8 cellular contexts compared by ENCODE assay signal in genomic region chr9:129835128-129835859, GRCh38. TPM values are rescaled to one million over a fixed set of nuclear protein-coding genes. Genes with fewer than 3 reads are reported as not detected.
DNase-seq lines count a peak whose midpoint lies in the region; ATAC-seq and TF ChIP-seq lines count a peak whose summit lies in the region.

Gene C9orf78, minus strand, starts transcription at chr9:129835275. Its CDS starts 54 bp downstream, at chr9:129835221.
Gene USP20, plus strand, starts transcription at chr9:129835458. Its CDS starts 17,098 bp downstream, at chr9:129852556.

- H3K4me3 ChIP-seq in astrocyte of the cerebellum (ENCODE audit: low read depth, low read length), result peak within 1 kb of the TSS; percentile 76
- peak within 1 kb of the TSS; percentile 91 for H3K4me3 ChIP-seq in hepatocyte
- H3K4me3 ChIP-seq in aorta (ENCODE audit: low read length in 2 of 2), result peak within 1 kb of the TSS; percentile 78 to 86

- H3K9me2 ChIP-seq in hepatocyte (replicated peaks; ENCODE audit: insufficient read depth), result no peaks in the 10 kb centered on the region

- peak within 1 kb of the TSS; percentile 89 for H3K4me2 ChIP-seq in hepatocyte

- no peaks in the 10 kb centered on the region for H4K20me1 ChIP-seq in hepatocyte (ENCODE audit: insufficient read depth, poor library complexity, severe bottlenecking)

- H3K27me3 ChIP-seq in hepatocyte (no peaks in the 10 kb centered on the region), aorta (ENCODE audit: control insufficient read depth in 1 of 2, insufficient read depth in 2 of 2, low read length in 1 of 2) (no peaks in the 10 kb centered on the region)

- DNase-seq in NCI-H2081 (lab: John Stamatoyannopoulos, UW) (peak; percentile 96 to 98), T-helper 9 cell (peak; percentile 97), astrocyte of the cerebellum (ENCODE audit: low read depth) (peak; percentile 80), hepatocyte (ENCODE audit: low spot score) (peak; percentile 100), renal cortical epithelial cell (ENCODE audit: low read depth) (peak; percentile 84), aorta (peak; percentile 97 to 98)

- TF ChIP-seq CTCF in astrocyte of the cerebellum (IDR thresholded peaks at IDR 0.05; ENCODE audit: low read depth, low read length, missing control alignments), result no peak
- TF ChIP-seq CTCF in hepatocyte (IDR thresholded peaks at IDR 0.05; ENCODE audit: poor library complexity), result no peak

- peaks cover 42% of the 10 kb centered on the region for H3K79me2 ChIP-seq in hepatocyte

- in situ Hi-C loops in astrocyte of the cerebellum (cut with HindIII; ENCODE audit: low sequenced_read_pairs), result loop anchor here (25.0 kb wide), 1 partner anchor 252 kb away; no protein-coding TSS in a partner anchor

- ATAC-seq in GM18511 (IDR thresholded peaks at IDR 0.05; ENCODE audit: unreplicated experiment), result peak; percentile 93
- peak; percentile 92 for ATAC-seq in HG03025 (IDR thresholded peaks at IDR 0.05; ENCODE audit: low FRiP score, unreplicated experiment)
- ATAC-seq in aorta (ENCODE audit: low FRiP score), result peak; percentile 99

- H3K27ac ChIP-seq in hepatocyte (peak within 1 kb of the TSS; percentile 88), aorta (ENCODE audit: low read depth in 1 of 2, low read length in 2 of 2) (peak within 1 kb of the TSS; percentile 43 to 69)

- H3K4me1 ChIP-seq in hepatocyte (ENCODE audit: insufficient read depth) (no peaks in the 10 kb centered on the region), aorta (ENCODE audit: control insufficient read depth in 1 of 2, insufficient read depth in 2 of 2, low read length in 2 of 2) (no peaks in the 10 kb centered on the region)

- 0% methylated on average over 38 of the region's 81 CpGs for WGBS in hepatocyte (ENCODE audit: low lambda C conversion rate, missing lambda C conversion rate)
- 1% methylated on average over 65 to 81 of the region's 81 CpGs for WGBS in aorta, 2 donors

- intact Hi-C loops in aorta (cut with DNase I), result loop anchor here in 1 of 2 donors (5.0 kb wide), 1 partner anchor 52 kb away; no protein-coding TSS in a partner anchor

- H3K36me3 ChIP-seq in hepatocyte (replicated peaks; ENCODE audit: insufficient read depth, low read depth) (no peaks in the 10 kb centered on the region), aorta (ENCODE audit: control insufficient read depth in 1 of 2, insufficient read depth in 2 of 2, low read length in 1 of 2) (peaks cover 2 to 8% of the 10 kb centered on the region in 2 donors)

- no peaks in the 10 kb centered on the region for H3K9me3 ChIP-seq in hepatocyte (ENCODE audit: low read depth)
- no peaks in the 10 kb centered on the region for H3K9me3 ChIP-seq in aorta (ENCODE audit: control insufficient read depth, low read length)

- peak within 1 kb of the TSS; percentile 93 for H2AFZ ChIP-seq in hepatocyte

RNA-seq across cellular contexts. Expression of gene C9orf78, which starts in this region (rescaled TPM):
- total RNA-seq in hepatocyte (43.8 and 48.3 TPM in 2 replicates), renal cortical epithelial cell (48.6 and 64.5 TPM in 2 replicates), aorta (10 to 100 TPM; 33.8 to 38.1 TPM)
- polyA plus RNA-seq in hepatocyte (47.9 and 48.6 TPM in 2 replicates), aorta (10 to 100 TPM; 67.5 to 93.0 TPM)

RNA-seq across cellular contexts. Expression of gene USP20, which starts in this region (rescaled TPM):
- total RNA-seq in hepatocyte (10.6 and 11.2 TPM in 2 replicates), renal cortical epithelial cell (5.2 and 18.4 TPM in 2 replicates), aorta (10 to 100 TPM; 36.4 to 54.2 TPM)
- polyA plus RNA-seq in hepatocyte (25.3 and 29.0 TPM in 2 replicates), aorta (100 to 1,000 TPM in 1 of 2 donors, 10 to 100 TPM in 1; 15.9 to 108 TPM)

Comparison
In these comparisons a context has a peak if more than half of its experiments do, and no peak if none do; other contexts are left out.
1. Peak in every context shown above with its lines: DNase-seq, ATAC-seq, H3K4me3 ChIP-seq and H3K27ac ChIP-seq.